Comparison of ENCODE assay signal across 17 cellular contexts in genomic region chr2:13480057-13480456, GRCh38.
DNase-seq lines count a peak whose midpoint lies in the region; ATAC-seq and TF ChIP-seq lines count a peak whose summit lies in the region.
"Had no signal": no experiment of that assay in that cellular context is flagged by ENCODE, and none has a peak within 500 bp of the region (broad histone marks: within the 10 kb centered on the region; RNA-seq: fewer than 3 reads in every experiment).

No MANE protein-coding gene starts in this region.

- H3K9me3 ChIP-seq in naive thymus-derived CD4-positive, alpha-beta T cell (ENCODE audit: control insufficient read depth in 2 of 3, low read length in 3 of 3), result no peaks in the 10 kb centered on the region
- H3K9me3 ChIP-seq in right atrium auricular region, result no peaks in the 10 kb centered on the region

- no peak for DNase-seq in activated naive CD4-positive, alpha-beta T cell treated with anti-CD3 and anti-CD28 coated beads, Interleukin-2, amount 10 ng/mL, durations not matched to agents 7 days and 5 days
- no peak for DNase-seq in naive thymus-derived CD4-positive, alpha-beta T cell
- DNase-seq in right atrium auricular region (ENCODE audit: low spot score), result no peak
- DNase-seq: activated T-cell treated with anti-CD3 and anti-CD28 coated beads, Interleukin-2, amount 50 U/mL, for 1 hour; Calu3; KBM-7; NCI-H1417 treated with DMSO at 0.1 percent for 48 hours; NCI-H524; RPMI8226 had no signal

- intact Hi-C loops in naive thymus-derived CD4-positive, alpha-beta T cell (cut with micrococcal nuclease), result no loop called here

- H3K36me3 ChIP-seq in naive thymus-derived CD4-positive, alpha-beta T cell (ENCODE audit: control insufficient read depth in 2 of 3, insufficient read depth in 3 of 3, low read length in 3 of 3), result no peaks in the 10 kb centered on the region
- H3K36me3 ChIP-seq in right atrium auricular region, result no peaks in the 10 kb centered on the region

- no peaks in the 10 kb centered on the region for H3K36me3 Mint-ChIP-seq in activated naive CD4-positive, alpha-beta T cell treated with anti-CD3 and anti-CD28 coated beads, Interleukin-2, amount 10 ng/mL, durations not matched to agents 7 days and 5 days
- H3K36me3 Mint-ChIP-seq in naive thymus-derived CD4-positive, alpha-beta T cell, result no peaks in the 10 kb centered on the region
- H3K36me3 Mint-ChIP-seq: type B pancreatic cell had no signal

- CTCF ChIA-PET in activated naive CD4-positive, alpha-beta T cell treated with anti-CD3 and anti-CD28 coated beads, Interleukin-2, amount 10 ng/mL, durations not matched to agents 7 days and 5 days (lab: Charles Lee), result no interaction called here
- CTCF ChIA-PET in naive thymus-derived CD4-positive, alpha-beta T cell (lab: Charles Lee), result no interaction called here

- POLR2A ChIA-PET in naive thymus-derived CD4-positive, alpha-beta T cell (lab: Charles Lee), result no interaction called here

- no peak overlapping the region for H3K4me3 ChIP-seq in naive thymus-derived CD4-positive, alpha-beta T cell (ENCODE audit: low read length)
- no peak overlapping the region for H3K4me3 ChIP-seq in right atrium auricular region

- H3K4me3 Mint-ChIP-seq in activated naive CD4-positive, alpha-beta T cell treated with anti-CD3 and anti-CD28 coated beads, Interleukin-2, amount 10 ng/mL, durations not matched to agents 7 days and 5 days, result no peak overlapping the region
- H3K4me3 Mint-ChIP-seq in naive thymus-derived CD4-positive, alpha-beta T cell, result no peak overlapping the region
- H3K4me3 Mint-ChIP-seq: central memory CD8-positive, alpha-beta T cell; type B pancreatic cell had no signal

- peaks cover 4% of the 10 kb centered on the region for H3K9me3 Mint-ChIP-seq in activated naive CD4-positive, alpha-beta T cell treated with anti-CD3 and anti-CD28 coated beads, Interleukin-2, amount 10 ng/mL, durations not matched to agents 7 days and 5 days
- H3K9me3 Mint-ChIP-seq in naive thymus-derived CD4-positive, alpha-beta T cell, result peaks cover 0 to 8% (median 2%) of the 10 kb centered on the region in 11 donors
- H3K9me3 Mint-ChIP-seq: type B pancreatic cell had no signal

- H3K27me3 ChIP-seq in naive thymus-derived CD4-positive, alpha-beta T cell (ENCODE audit: control insufficient read depth in 2 of 2, insufficient read depth in 2 of 2, low read length in 2 of 2), result no peaks in the 10 kb centered on the region
- H3K27me3 ChIP-seq in right atrium auricular region, result no peaks in the 10 kb centered on the region

- H3K4me1 Mint-ChIP-seq in activated naive CD4-positive, alpha-beta T cell treated with anti-CD3 and anti-CD28 coated beads, Interleukin-2, amount 10 ng/mL, durations not matched to agents 7 days and 5 days, result no peaks in the 10 kb centered on the region
- H3K4me1 Mint-ChIP-seq in naive thymus-derived CD4-positive, alpha-beta T cell, result no peaks in the 10 kb centered on the region
- H3K4me1 Mint-ChIP-seq: central memory CD8-positive, alpha-beta T cell had no signal

- ATAC-seq in GM18517 (IDR thresholded peaks at IDR 0.05; ENCODE audit: unreplicated experiment) (peak; percentile 91), GM21423 (IDR thresholded peaks at IDR 0.05; ENCODE audit: unreplicated experiment) (peak; percentile 61), HG02981 (IDR thresholded peaks at IDR 0.05; ENCODE audit: unreplicated experiment) (peak; percentile 84), HG03521 (IDR thresholded peaks at IDR 0.05; ENCODE audit: unreplicated experiment) (peak; percentile 55), GM19455 (IDR thresholded peaks at IDR 0.05; ENCODE audit: unreplicated experiment) (no peak)
- ATAC-seq in naive thymus-derived CD4-positive, alpha-beta T cell, result no peak

- H3K27ac ChIP-seq in naive thymus-derived CD4-positive, alpha-beta T cell (ENCODE audit: low read depth, low read length), result no peak overlapping the region
- no peak overlapping the region for H3K27ac ChIP-seq in right atrium auricular region
- H3K27ac ChIP-seq: parathyroid adenoma had no signal

- no peak for TF ChIP-seq CTCF in right atrium auricular region (IDR thresholded peaks at IDR 0.05)

- H3K4me1 ChIP-seq in naive thymus-derived CD4-positive, alpha-beta T cell (ENCODE audit: control insufficient read depth in 2 of 2, insufficient read depth in 2 of 2, low read length in 2 of 2), result no peaks in the 10 kb centered on the region
- H3K4me1 ChIP-seq in right atrium auricular region, result no peaks in the 10 kb centered on the region
- H3K4me1 ChIP-seq: parathyroid adenoma had no signal

- no peaks in the 10 kb centered on the region for H3K27me3 Mint-ChIP-seq in activated naive CD4-positive, alpha-beta T cell treated with anti-CD3 and anti-CD28 coated beads, Interleukin-2, amount 10 ng/mL, durations not matched to agents 7 days and 5 days
- peaks cover 0 to 4% (median 0%) of the 10 kb centered on the region in 5 donors for H3K27me3 Mint-ChIP-seq in naive thymus-derived CD4-positive, alpha-beta T cell
- H3K27me3 Mint-ChIP-seq: central memory CD8-positive, alpha-beta T cell; type B pancreatic cell had no signal

- H3K27ac Mint-ChIP-seq in activated naive CD4-positive, alpha-beta T cell treated with anti-CD3 and anti-CD28 coated beads, Interleukin-2, amount 10 ng/mL, durations not matched to agents 7 days and 5 days, result no peak overlapping the region
- no peak overlapping the region for H3K27ac Mint-ChIP-seq in naive thymus-derived CD4-positive, alpha-beta T cell
- H3K27ac Mint-ChIP-seq: type B pancreatic cell had no signal

Comparison
In these comparisons a context has a peak if more than half of its experiments do, and no peak if none do; other contexts are left out.
1. ATAC-seq: peak in GM18517 (single experiment), GM21423 (single experiment), HG02981 (single experiment) and HG03521 (single experiment); none in GM19455 (single experiment) and naive thymus-derived CD4-positive, alpha-beta T cell (single experiment).